18 cellular contexts compared by ENCODE assay signal in the genomic region with DNA sequence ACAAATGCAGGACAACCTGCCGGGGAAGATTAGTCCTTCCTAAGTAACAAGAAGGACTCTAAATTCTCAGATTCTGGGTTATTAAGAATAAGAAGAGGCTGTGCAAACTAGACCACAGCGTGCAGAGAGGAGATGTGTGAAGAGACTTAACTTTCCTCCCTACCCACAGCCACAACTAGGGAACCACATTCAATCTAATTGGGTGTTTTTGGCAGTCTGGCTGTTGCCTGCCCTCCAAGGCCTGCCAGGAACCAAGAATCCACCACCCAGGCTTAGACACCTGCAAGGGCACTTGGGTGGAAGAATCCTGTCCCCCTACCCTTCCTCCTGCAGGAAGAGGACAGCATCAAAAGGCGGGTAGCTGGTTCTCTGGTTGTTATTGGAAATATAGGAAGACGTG.
"Had no signal": no experiment of that assay in that cellular context is flagged by ENCODE, and none has a peak within 500 bp of the region (broad histone marks: within the 10 kb centered on the region; RNA-seq: fewer than 3 reads in every experiment).

No MANE protein-coding gene starts in this region.

- H3K9me3 ChIP-seq: ovary, sigmoid colon, suprapubic skin, upper lobe of right lung had no signal

- H3K36me3 Mint-ChIP-seq: natural killer cell had no signal

- H3K27me3 Mint-ChIP-seq: activated CD4-positive, alpha-beta T cell treated with anti-CD3 and anti-CD28 coated beads, Interleukin-2, amount 10 ng/mL, durations not matched to agents 7 days and 5 days; activated naive CD4-positive, alpha-beta T cell treated with anti-CD3 and anti-CD28 coated beads, Interleukin-2, amount 50 U/mL, for 24 hours; effector memory CD8-positive, alpha-beta T cell had no signal

- H3K4me1 Mint-ChIP-seq: activated CD4-positive, alpha-beta T cell treated with anti-CD3 and anti-CD28 coated beads, Interleukin-2, amount 10 ng/mL, durations not matched to agents 7 days and 5 days; activated naive CD4-positive, alpha-beta T cell treated with anti-CD3 and anti-CD28 coated beads, Interleukin-2, amount 50 U/mL, for 24 hours; natural killer cell had no signal

- H3K4me3 Mint-ChIP-seq: activated CD4-positive, alpha-beta T cell treated with anti-CD3 and anti-CD28 coated beads, Interleukin-2, amount 10 ng/mL, durations not matched to agents 7 days and 5 days; activated naive CD4-positive, alpha-beta T cell treated with anti-CD3 and anti-CD28 coated beads, Interleukin-2, amount 50 U/mL, for 24 hours; effector memory CD8-positive, alpha-beta T cell; natural killer cell; T-helper 1 cell treated with Interleukin-12 subunit alpha and Interleukin-12 subunit beta and Interleukin-4 antibody, amounts not matched to agents 30 μg/mL and 1 μg/mL, for 36 hours had no signal

- H3K9me3 Mint-ChIP-seq: activated CD4-positive, alpha-beta T cell treated with anti-CD3 and anti-CD28 coated beads, Interleukin-2, amount 10 ng/mL, durations not matched to agents 7 days and 5 days; activated naive CD4-positive, alpha-beta T cell treated with anti-CD3 and anti-CD28 coated beads, Interleukin-2, amount 50 U/mL, for 24 hours; effector memory CD8-positive, alpha-beta T cell; natural killer cell; T-helper 1 cell treated with Interleukin-12 subunit alpha and Interleukin-12 subunit beta and Interleukin-4 antibody, amounts not matched to agents 30 μg/mL and 1 μg/mL, for 36 hours had no signal

- H3K36me3 ChIP-seq: ovary, suprapubic skin, upper lobe of right lung had no signal

- DNase-seq: activated CD4-positive, alpha-beta T cell treated with anti-CD3 and anti-CD28 coated beads, Interleukin-2, amount 10 ng/mL, durations not matched to agents 7 days and 5 days; activated CD8-positive, alpha-beta memory T cell treated with anti-CD3 and anti-CD28 coated beads, Interleukin-2, amount 50 U/mL, for 4 hours; activated effector memory CD4-positive, alpha-beta T cell treated with Interleukin-2 at 50 U/mL for 16 hours; activated T-cell treated with anti-CD3 and anti-CD28 coated beads, Interleukin-2, amount 50 U/mL, for 48 hours; effector memory CD8-positive, alpha-beta T cell; left cardiac atrium; mesendoderm; natural killer cell; ovary; sigmoid colon; spleen; stimulated activated CD8-positive, alpha-beta memory T cell treated with anti-CD3 and anti-CD28 coated beads, Interleukin-4, amount 100 ng/mL, for 48 hours; stimulated activated naive CD4-positive, alpha-beta T cell; upper lobe of right lung had no signal

- ATAC-seq: activated CD4-positive, CD25-positive, alpha-beta regulatory T cell treated with anti-CD3 and anti-CD28 coated beads, Interleukin-2, amount 50 U/mL, for 24 hours; effector memory CD8-positive, alpha-beta T cell; natural killer cell; upper lobe of right lung had no signal

- H3K27ac ChIP-seq: ovary, spleen, suprapubic skin, upper lobe of right lung had no signal

- H3K27ac Mint-ChIP-seq: activated CD4-positive, alpha-beta T cell treated with anti-CD3 and anti-CD28 coated beads, Interleukin-2, amount 10 ng/mL, durations not matched to agents 7 days and 5 days; activated naive CD4-positive, alpha-beta T cell treated with anti-CD3 and anti-CD28 coated beads, Interleukin-2, amount 50 U/mL, for 24 hours; effector memory CD8-positive, alpha-beta T cell; natural killer cell; T-helper 1 cell treated with Interleukin-12 subunit alpha and Interleukin-12 subunit beta and Interleukin-4 antibody, amounts not matched to agents 30 μg/mL and 1 μg/mL, for 36 hours had no signal
